In genomic region chr2:217816396-217816869, GRCh38 we compare ENCODE assay signal across 2 cellular contexts.
TF ChIP-seq lines count a peak whose summit lies in the region.

No MANE protein-coding gene starts in this region.

TF ChIP-seq in SK-N-SH, 30 proteins besides CTCF, POLR2A, EP300 and RAD21 (continued from another document):
- TF ChIP-seq RFX5 (IDR thresholded peaks at IDR 0.05; ENCODE audit: low read length) = no peak

TF ChIP-seq in SK-N-SH treated with all-trans-retinoic acid at 6 μM for 48 hours, 23 proteins besides CTCF, POLR2A, EP300 and RAD21 (continued from another document):
- TF ChIP-seq TSHZ2 (CRISPR knock-in tag; IDR thresholded peaks at IDR 0.05) (no peak), BACH2 (CRISPR knock-in tag; IDR thresholded peaks at IDR 0.05; ENCODE audit: borderline replicate concordance) (no peak), CSRNP3 (CRISPR knock-in tag; IDR thresholded peaks at IDR 0.05) (no peak), ZC3H10 (CRISPR knock-in tag; IDR thresholded peaks at IDR 0.05) (no peak), ESRRG (CRISPR knock-in tag; IDR thresholded peaks at IDR 0.05) (no peak), TOX (CRISPR knock-in tag; IDR thresholded peaks at IDR 0.05; ENCODE audit: borderline replicate concordance) (no peak)
- TF ChIP-seq, protein P1, sequence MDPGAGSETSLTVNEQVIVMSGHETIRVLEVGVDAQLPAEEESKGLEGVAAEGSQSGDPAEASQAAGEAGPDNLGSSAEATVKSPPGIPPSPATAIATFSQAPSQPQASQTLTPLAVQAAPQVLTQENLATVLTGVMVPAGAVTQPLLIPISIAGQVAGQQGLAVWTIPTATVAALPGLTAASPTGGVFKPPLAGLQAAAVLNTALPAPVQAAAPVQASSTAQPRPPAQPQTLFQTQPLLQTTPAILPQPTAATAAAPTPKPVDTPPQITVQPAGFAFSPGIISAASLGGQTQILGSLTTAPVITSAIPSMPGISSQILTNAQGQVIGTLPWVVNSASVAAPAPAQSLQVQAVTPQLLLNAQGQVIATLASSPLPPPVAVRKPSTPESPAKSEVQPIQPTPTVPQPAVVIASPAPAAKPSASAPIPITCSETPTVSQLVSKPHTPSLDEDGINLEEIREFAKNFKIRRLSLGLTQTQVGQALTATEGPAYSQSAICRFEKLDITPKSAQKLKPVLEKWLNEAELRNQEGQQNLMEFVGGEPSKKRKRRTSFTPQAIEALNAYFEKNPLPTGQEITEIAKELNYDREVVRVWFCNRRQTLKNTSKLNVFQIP (CRISPR knock-in tag; IDR thresholded peaks at IDR 0.05; ENCODE audit: borderline replicate concordance, low read depth) = no peak
